Comparison of ENCODE assay signal across 12 cellular contexts in genomic region chr2:9092383-9093282, GRCh38.
DNase-seq lines count a peak whose midpoint lies in the region; ATAC-seq and TF ChIP-seq lines count a peak whose summit lies in the region.
"Had no signal": no experiment of that assay in that cellular context is flagged by ENCODE, and none has a peak within 500 bp of the region (broad histone marks: within the 10 kb centered on the region; RNA-seq: fewer than 3 reads in every experiment).

No MANE protein-coding gene starts in this region.

- H3K4me1 ChIP-seq in ascending aorta (peaks cover 0 to 4% of the 10 kb centered on the region in 2 donors), transverse colon (peaks cover 4 to 12% (median 9%) of the 10 kb centered on the region in 4 donors), Peyer's patch (peaks cover 0 to 10% (median 0%) of the 10 kb centered on the region in 4 donors)
- H3K4me1 ChIP-seq: adrenal gland had no signal

- H3K27me3 ChIP-seq in ascending aorta: no peaks in the 10 kb centered on the region
- no peaks in the 10 kb centered on the region for H3K27me3 ChIP-seq in transverse colon
- no peaks in the 10 kb centered on the region for H3K27me3 ChIP-seq in Peyer's patch
- H3K27me3 ChIP-seq: adrenal gland, BLaER1 had no signal

- WGBS in transverse colon (ENCODE audit: low coverage in 1 of 2), 2 donors: 66 to 68% methylated on average over 5 to 7 of the region's 7 CpGs

- H3K4me3 ChIP-seq in GM12864 (ENCODE audit: low read depth, low read length) (no peak overlapping the region), ascending aorta (no peak overlapping the region), transverse colon (no peak overlapping the region), Peyer's patch (no peak overlapping the region)
- H3K4me3 ChIP-seq: adrenal gland, BLaER1 had no signal

- TF ChIP-seq CTCF in GM12864 (IDR thresholded peaks at IDR 0.05; ENCODE audit: low read depth, low read length, missing control alignments): no peak
- no peak for TF ChIP-seq CTCF in ascending aorta (IDR thresholded peaks at IDR 0.05)
- no peak for TF ChIP-seq CTCF in transverse colon (IDR thresholded peaks at IDR 0.05)
- TF ChIP-seq CTCF in Peyer's patch (IDR thresholded peaks at IDR 0.05): no peak

- H3K27ac ChIP-seq in ascending aorta (no peak overlapping the region), transverse colon (no peak overlapping the region), Peyer's patch (no peak overlapping the region)
- H3K27ac ChIP-seq: adrenal gland, BLaER1 had no signal

- TF ChIP-seq POLR2A in transverse colon (IDR thresholded peaks at IDR 0.05) (no peak), Peyer's patch (IDR thresholded peaks at IDR 0.05) (no peak)

- no peaks in the 10 kb centered on the region for H3K9me3 ChIP-seq in ascending aorta
- no peaks in the 10 kb centered on the region for H3K9me3 ChIP-seq in transverse colon
- H3K9me3 ChIP-seq in Peyer's patch: no peaks in the 10 kb centered on the region
- H3K9me3 ChIP-seq: adrenal gland, BLaER1 had no signal

- intact Hi-C loops in ascending aorta (cut with DNase I) (no loop called here), Right ventricle myocardium inferior (cut with DNase I) (loop anchor here (10.0 kb wide), 1 partner anchor 88 kb away; the partner anchor contains the start of gene MBOAT2), transverse colon (cut with DNase I; ENCODE audit: low total_unique reads) (no loop called here)

- H3K36me3 ChIP-seq in ascending aorta (no peaks in the 10 kb centered on the region), transverse colon (no peaks in the 10 kb centered on the region), Peyer's patch (no peaks in the 10 kb centered on the region)
- H3K36me3 ChIP-seq: adrenal gland, BLaER1 had no signal

- ATAC-seq in GM19324 (IDR thresholded peaks at IDR 0.05; ENCODE audit: low FRiP score, unreplicated experiment) (peak; percentile 86), HG02798 (IDR thresholded peaks at IDR 0.05; ENCODE audit: poor library complexity, unreplicated experiment) (peak; percentile 89), HG03565 (IDR thresholded peaks at IDR 0.05; ENCODE audit: unreplicated experiment) (peak; percentile 89), Right ventricle myocardium inferior (no peak)
- ATAC-seq: left lobe of liver had no signal

- peak; percentile 34 for DNase-seq in GM12864 (ENCODE audit: low read depth)
- DNase-seq in ascending aorta (ENCODE audit: low spot score in 2 of 2): no peak
- no peak for DNase-seq in Right ventricle myocardium inferior (ENCODE audit: missing footprints)
- no peak for DNase-seq in transverse colon
- no peak for DNase-seq in Peyer's patch
- DNase-seq: activated CD4-positive, alpha-beta T cell treated with anti-CD3 and anti-CD28 coated beads for 1 hour; adrenal gland had no signal

- in situ Hi-C loops in transverse colon (cut with MboI; ENCODE audit: low pct_ligation_motif_present in 1 of 4, low pct_unique_long_range_greater_than_20kb in 1 of 4, low sequenced_read_pairs in 3 of 4): no loop called here

- TF ChIP-seq EP300 in transverse colon (IDR thresholded peaks at IDR 0.05; ENCODE audit: low read depth): no peak
